ENCODE assay signal across 22 cellular contexts in the genomic region with DNA sequence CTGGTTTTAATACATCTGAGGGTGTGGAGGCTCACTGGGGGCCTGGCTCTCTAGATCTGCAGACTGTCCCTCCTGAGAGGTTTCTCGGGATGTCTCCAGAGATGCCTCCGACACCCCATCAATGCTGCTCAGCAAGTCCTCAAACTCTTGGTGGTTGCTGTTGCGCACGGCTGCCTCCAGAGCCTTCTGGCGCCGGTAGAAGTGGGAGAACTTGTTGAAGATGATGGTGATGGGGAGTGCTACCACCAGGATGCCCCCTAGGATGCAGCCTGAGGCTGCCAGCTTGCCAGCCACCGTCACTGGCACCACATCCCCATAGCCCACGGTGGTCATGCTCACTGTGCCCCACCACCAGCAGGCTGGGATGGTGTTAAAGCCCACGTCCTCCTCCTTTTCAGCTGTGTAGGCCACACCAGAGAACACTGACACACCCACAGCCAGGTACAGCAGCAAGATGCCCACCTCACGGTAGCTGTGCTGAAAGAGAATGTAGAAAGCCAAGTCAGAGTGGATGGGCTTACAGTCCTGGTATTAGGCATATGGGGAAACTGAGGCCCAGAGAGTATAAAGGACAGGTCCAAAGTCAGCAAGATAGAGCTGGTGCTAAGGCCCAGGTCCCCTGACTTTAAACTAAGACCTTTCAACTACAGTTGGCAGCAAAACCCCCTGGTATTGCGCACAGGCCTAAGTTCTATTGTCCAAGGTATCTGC. TPM values are rescaled to one million over a fixed set of nuclear protein-coding genes. Genes with fewer than 3 reads are reported as not detected.
"Had no signal": no experiment of that assay in that cellular context is flagged by ENCODE, and none has a peak within 500 bp of the region (broad histone marks: within the 10 kb centered on the region; RNA-seq: fewer than 3 reads in every experiment).

No MANE protein-coding gene starts in this region.

- H3K4me1 ChIP-seq: foreskin keratinocyte, psoas muscle had no signal

- H3K27ac ChIP-seq: breast epithelium, esophagus muscularis mucosa, foreskin keratinocyte, heart right ventricle, pancreas, psoas muscle, suprapubic skin, tibial nerve, WERI-Rb-1 had no signal

- H3K36me3 ChIP-seq: breast epithelium, esophagus muscularis mucosa, heart right ventricle, pancreas, suprapubic skin, tibial nerve, WERI-Rb-1 had no signal

- H3K9me3 Mint-ChIP-seq: activated CD4-positive, alpha-beta memory T cell treated with anti-CD3 and anti-CD28 coated beads for 36 hours; activated CD4-positive, alpha-beta T cell treated with anti-CD3 and anti-CD28 coated beads, Interleukin-2, amount 10 ng/mL, durations not matched to agents 24 days and 14 days; activated naive CD4-positive, alpha-beta T cell treated with anti-CD3 and anti-CD28 coated beads, Interleukin-2, amount 10 ng/mL, durations not matched to agents 7 days and 5 days; activated naive CD8-positive, alpha-beta T cell treated with anti-CD3 and anti-CD28 coated beads, Interleukin-2, amount 10 ng/mL, durations not matched to agents 7 days and 5 days; activated T-cell treated with anti-CD3 and anti-CD28 coated beads, Interleukin-2, amount 50 U/mL, for 24 hours had no signal

- H3K4me3 ChIP-seq: breast epithelium, esophagus muscularis mucosa, heart right ventricle, pancreas, psoas muscle, smooth muscle cell, suprapubic skin, tibial nerve had no signal

- H3K36me3 Mint-ChIP-seq: activated CD4-positive, alpha-beta memory T cell treated with anti-CD3 and anti-CD28 coated beads for 36 hours; activated naive CD8-positive, alpha-beta T cell treated with anti-CD3 and anti-CD28 coated beads, Interleukin-2, amount 10 ng/mL, durations not matched to agents 7 days and 5 days had no signal

- H3K4me2 ChIP-seq: smooth muscle cell had no signal

- H3K27ac Mint-ChIP-seq: activated CD4-positive, alpha-beta memory T cell treated with anti-CD3 and anti-CD28 coated beads for 36 hours; activated CD4-positive, alpha-beta T cell treated with anti-CD3 and anti-CD28 coated beads, Interleukin-2, amount 10 ng/mL, durations not matched to agents 24 days and 14 days; activated naive CD8-positive, alpha-beta T cell treated with anti-CD3 and anti-CD28 coated beads, Interleukin-2, amount 10 ng/mL, durations not matched to agents 7 days and 5 days; activated T-cell treated with anti-CD3 and anti-CD28 coated beads, Interleukin-2, amount 50 U/mL, for 24 hours had no signal

- H3K4me3 Mint-ChIP-seq: activated CD4-positive, alpha-beta memory T cell treated with anti-CD3 and anti-CD28 coated beads for 36 hours; activated CD4-positive, alpha-beta T cell treated with anti-CD3 and anti-CD28 coated beads, Interleukin-2, amount 10 ng/mL, durations not matched to agents 24 days and 14 days; activated naive CD4-positive, alpha-beta T cell treated with anti-CD3 and anti-CD28 coated beads, Interleukin-2, amount 10 ng/mL, durations not matched to agents 7 days and 5 days; activated naive CD8-positive, alpha-beta T cell treated with anti-CD3 and anti-CD28 coated beads, Interleukin-2, amount 10 ng/mL, durations not matched to agents 7 days and 5 days; activated T-cell treated with anti-CD3 and anti-CD28 coated beads, Interleukin-2, amount 50 U/mL, for 24 hours had no signal

- H3K9me3 ChIP-seq: breast epithelium, esophagus muscularis mucosa, heart right ventricle, pancreas, psoas muscle, suprapubic skin, tibial nerve had no signal

- DNase-seq: activated gamma-delta T cell; activated naive CD8-positive, alpha-beta T cell treated with anti-CD3 and anti-CD28 coated beads, Interleukin-2, amount 10 ng/mL, durations not matched to agents 7 days and 5 days; foreskin keratinocyte; psoas muscle had no signal

RNA-seq across cellular contexts. Expression of a gene that starts 5.9 kb away (rescaled TPM):
- total RNA-seq: psoas muscle had no signal
- polyA plus RNA-seq: neural cell had no signal

RNA-seq across cellular contexts. Expression of a gene that starts 20.0 kb away (rescaled TPM):
- total RNA-seq: activated CD4-positive, alpha-beta memory T cell treated with anti-CD3 and anti-CD28 coated beads for 36 hours; activated CD4-positive, alpha-beta T cell treated with anti-CD3 and anti-CD28 coated beads, Interleukin-2, amount 10 ng/mL, durations not matched to agents 24 days and 14 days; activated CD8-positive, alpha-beta memory T cell treated with anti-CD3 and anti-CD28 coated beads for 36 hours; activated naive CD8-positive, alpha-beta T cell treated with anti-CD3 and anti-CD28 coated beads, Interleukin-2, amount 10 ng/mL, durations not matched to agents 7 days and 5 days; breast epithelium; esophagus muscularis mucosa; glomerular endothelial cell; heart right ventricle; naive thymus-derived CD4-positive, alpha-beta T cell; pancreas; psoas muscle; smooth muscle cell; tibial nerve had no signal
- polyA plus RNA-seq: heart right ventricle; naive thymus-derived CD4-positive, alpha-beta T cell; neural cell; pancreas; psoas muscle; smooth muscle cell had no signal

RNA-seq across cellular contexts. Expression of a gene that starts 29.2 kb away (rescaled TPM):
- total RNA-seq: activated CD4-positive, alpha-beta memory T cell treated with anti-CD3 and anti-CD28 coated beads for 36 hours; activated CD4-positive, alpha-beta T cell treated with anti-CD3 and anti-CD28 coated beads, Interleukin-2, amount 10 ng/mL, durations not matched to agents 24 days and 14 days; activated CD8-positive, alpha-beta memory T cell treated with anti-CD3 and anti-CD28 coated beads for 36 hours; activated naive CD8-positive, alpha-beta T cell treated with anti-CD3 and anti-CD28 coated beads, Interleukin-2, amount 10 ng/mL, durations not matched to agents 7 days and 5 days; breast epithelium; esophagus muscularis mucosa; glomerular endothelial cell; heart right ventricle; kidney epithelial cell; naive thymus-derived CD4-positive, alpha-beta T cell; pancreas; psoas muscle; smooth muscle cell; tibial nerve; urinary bladder had no signal
- polyA plus RNA-seq: heart right ventricle; naive thymus-derived CD4-positive, alpha-beta T cell; neural cell; pancreas; psoas muscle; smooth muscle cell; urinary bladder had no signal
